ENCODE assay signal across 8 cellular contexts in genomic region chr12:133080619-133081407, GRCh38. TPM values are rescaled to one million over a fixed set of nuclear protein-coding genes. Genes with fewer than 3 reads are reported as not detected.
DNase-seq lines count a peak whose midpoint lies in the region; ATAC-seq and TF ChIP-seq lines count a peak whose summit lies in the region.

TSS of gene ZNF140 (plus strand) at chr12:133080923. CDS start at chr12:133081321, 398 bp downstream.

- POLR2A ChIA-PET in RWPE1 (lab: Yijun Ruan, JAX; ENCODE audit: low non-redundant PET) = interaction anchor here (0.6 kb wide), 1 partner anchor 44 kb away, joined by 4 read pairs; the partner anchor contains the start of gene ZNF84

- ATAC-seq in GM21723 (IDR thresholded peaks at IDR 0.05; ENCODE audit: unreplicated experiment) = peak; percentile 77

- DNase-seq in EL (peak; percentile 94), RWPE1 (ENCODE audit: low spot score) (peak; percentile 76), foreskin melanocyte (peak; percentile 93)
- peak; percentile 89 for DNase-seq in activated gamma-delta T cell treated with anti-CD3 and anti-CD28 coated beads, Interleukin-2, amount 50 U/mL, for 16 hours (ENCODE audit: low read depth)

- peak within 1 kb of the TSS; percentile 90 for H3K9ac ChIP-seq in KMS-11

- no peaks in the 10 kb centered on the region for H3K36me3 ChIP-seq in KMS-11 (ENCODE audit: insufficient read depth)
- peaks cover 41% of the 10 kb centered on the region for H3K36me3 ChIP-seq in neuron (ENCODE audit: insufficient read depth, low read length)

- no peaks in the 10 kb centered on the region for H3K27me3 ChIP-seq in KMS-11 (ENCODE audit: insufficient read depth, low read depth)
- no peaks in the 10 kb centered on the region for H3K27me3 ChIP-seq in neuron (ENCODE audit: insufficient read depth, low read length)

- H3K4me3 ChIP-seq in KMS-11 (IDR thresholded peaks at IDR 0.05; ENCODE audit: insufficient read depth, low read depth, low read length) = no peak within 1 kb of the TSS
- H3K4me3 ChIP-seq in neuron (ENCODE audit: low read length) = peak within 1 kb of the TSS; percentile 98

- no peaks in the 10 kb centered on the region for H4K20me1 ChIP-seq in KMS-11 (ENCODE audit: insufficient read depth)

- peak within 1 kb of the TSS; percentile 73 for H3K4me2 ChIP-seq in KMS-11

- CTCF ChIA-PET in RWPE1 (lab: Yijun Ruan, JAX) = no interaction called here

- H2AFZ ChIP-seq in KMS-11 (ENCODE audit: low read depth) (peak within 1 kb of the TSS; percentile 92), neuron (ENCODE audit: low read depth, low read length) (peak within 1 kb of the TSS; percentile 76)

- H3K27ac ChIP-seq in KMS-11 = peak within 1 kb of the TSS; percentile 98
- peak within 1 kb of the TSS; percentile 99 for H3K27ac ChIP-seq in RWPE1

- H3K79me2 ChIP-seq in KMS-11 (ENCODE audit: insufficient read depth, low read depth) = no peaks in the 10 kb centered on the region

- peaks cover 52% of the 10 kb centered on the region for H3K9me3 ChIP-seq in neuron (ENCODE audit: low read length)

- TF ChIP-seq CTCF in KMS-11 (conservative IDR thresholded peaks at IDR 0.05; ENCODE audit: low read depth, low read length) = no peak
- no peak for TF ChIP-seq CTCF in RWPE1 (conservative IDR thresholded peaks at IDR 0.05; ENCODE audit: low read depth)
- no peak for TF ChIP-seq CTCF in subcutaneous adipose tissue (IDR thresholded peaks at IDR 0.05; ENCODE audit: low read depth)

- H3K4me1 ChIP-seq in KMS-11 (ENCODE audit: low read depth, poor library complexity, severe bottlenecking) (no peaks in the 10 kb centered on the region), neuron (ENCODE audit: insufficient read depth, low read length) (peaks cover 10% of the 10 kb centered on the region)

RNA-seq across cellular contexts. Expression of gene ZNF140, which starts in this region (rescaled TPM):
- 10 to 100 TPM in 3 of 4 donors, 1 to 10 TPM in 1; 9.9 to 13.4 (median 11.4) TPM for total RNA-seq in subcutaneous adipose tissue
